In the genomic region with DNA sequence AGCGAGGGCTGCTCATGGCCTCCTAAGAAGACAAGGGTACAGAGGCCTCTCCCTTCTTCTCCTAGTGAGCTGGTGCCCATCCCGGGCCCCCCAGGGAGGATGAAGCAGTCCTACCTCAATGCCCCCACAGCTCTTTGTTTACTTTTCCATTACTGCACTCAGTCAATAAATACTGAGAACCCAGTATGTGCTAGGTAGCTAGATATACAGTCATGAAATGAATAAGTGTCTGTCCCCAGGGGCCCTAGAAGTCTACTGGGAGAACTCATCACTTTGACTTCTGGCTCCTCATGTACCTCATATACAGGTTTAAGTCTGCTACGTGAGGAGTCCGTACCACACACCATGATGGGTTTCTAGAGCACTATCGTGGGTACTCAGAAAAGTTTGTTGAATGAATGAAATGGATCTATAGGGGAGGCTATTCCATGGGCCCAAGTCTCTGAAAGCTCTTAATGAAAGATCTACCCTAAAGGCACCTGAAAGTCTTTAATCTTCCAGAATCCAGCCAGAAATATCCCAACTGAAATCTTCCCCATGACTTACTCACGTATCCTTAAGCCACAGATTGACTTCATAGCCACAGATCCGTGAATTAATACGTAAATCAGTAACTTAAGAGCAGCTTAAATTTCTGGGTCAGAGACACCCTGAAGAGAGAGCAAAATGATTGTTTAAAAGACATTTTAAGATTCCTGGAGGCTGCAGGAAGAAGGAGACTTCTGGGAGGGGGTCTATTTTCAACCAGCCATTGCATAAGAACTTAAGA, we compare ENCODE assay signal across 17 cellular contexts.
"Had no signal": no experiment of that assay in that cellular context is flagged by ENCODE, and none has a peak within 500 bp of the region (broad histone marks: within the 10 kb centered on the region; RNA-seq: fewer than 3 reads in every experiment).

No MANE protein-coding gene starts in this region.

- H3K27me3 ChIP-seq: cardiac muscle cell, neutrophil, right atrium auricular region, tibial nerve had no signal

- H3K4me3 ChIP-seq: cardiac muscle cell, esophagus squamous epithelium, right atrium auricular region, skin epidermis, tibial nerve had no signal

- ATAC-seq: activated CD8-positive, alpha-beta T cell treated with anti-CD3 and anti-CD28 coated beads, Interleukin-2, amount 10 ng/mL, durations not matched to agents 7 days and 5 days; left lobe of liver; naive thymus-derived CD8-positive, alpha-beta T cell had no signal

- H3K36me3 ChIP-seq: cardiac muscle cell, esophagus squamous epithelium, neutrophil, right atrium auricular region, tibial nerve had no signal

- H3K4me1 ChIP-seq: esophagus squamous epithelium, right atrium auricular region, tibial nerve had no signal

- DNase-seq: activated CD4-positive, alpha-beta T cell treated with anti-CD3 and anti-CD28 coated beads for 48 hours; activated CD8-positive, alpha-beta memory T cell treated with anti-CD3 and anti-CD28 coated beads, Interleukin-2, amount 50 U/mL, for 48 hours; activated CD8-positive, alpha-beta T cell treated with anti-CD3 and anti-CD28 coated beads, Interleukin-2, amount 10 ng/mL, durations not matched to agents 7 days and 5 days; activated naive CD8-positive, alpha-beta T cell treated with anti-CD3 and anti-CD28 coated beads, Interleukin-2, amount 10 ng/mL, durations not matched to agents 7 days and 5 days; aorta; esophagus squamous epithelium; foreskin fibroblast; head of caudate nucleus; mammary epithelial cell; naive thymus-derived CD8-positive, alpha-beta T cell; posterior cingulate gyrus had no signal

- H3K4me3 Mint-ChIP-seq: activated CD8-positive, alpha-beta T cell treated with anti-CD3 and anti-CD28 coated beads, Interleukin-2, amount 10 ng/mL, durations not matched to agents 7 days and 5 days; activated naive CD8-positive, alpha-beta T cell treated with anti-CD3 and anti-CD28 coated beads, Interleukin-2, amount 10 ng/mL, durations not matched to agents 7 days and 5 days; naive thymus-derived CD8-positive, alpha-beta T cell had no signal

- H3K27ac Mint-ChIP-seq: activated CD8-positive, alpha-beta T cell treated with anti-CD3 and anti-CD28 coated beads, Interleukin-2, amount 10 ng/mL, durations not matched to agents 7 days and 5 days; activated naive CD8-positive, alpha-beta T cell treated with anti-CD3 and anti-CD28 coated beads, Interleukin-2, amount 10 ng/mL, durations not matched to agents 7 days and 5 days; naive thymus-derived CD8-positive, alpha-beta T cell had no signal

- H3K9me3 ChIP-seq: esophagus squamous epithelium, neutrophil, right atrium auricular region, tibial nerve had no signal

- H3K36me3 Mint-ChIP-seq: activated naive CD8-positive, alpha-beta T cell treated with anti-CD3 and anti-CD28 coated beads, Interleukin-2, amount 10 ng/mL, durations not matched to agents 7 days and 5 days; naive thymus-derived CD8-positive, alpha-beta T cell had no signal

- H3K27ac ChIP-seq: cardiac muscle cell, esophagus squamous epithelium, neutrophil, right atrium auricular region, skin epidermis, tibial nerve had no signal
